1 cellular context compared by ENCODE assay signal in the genomic region with DNA sequence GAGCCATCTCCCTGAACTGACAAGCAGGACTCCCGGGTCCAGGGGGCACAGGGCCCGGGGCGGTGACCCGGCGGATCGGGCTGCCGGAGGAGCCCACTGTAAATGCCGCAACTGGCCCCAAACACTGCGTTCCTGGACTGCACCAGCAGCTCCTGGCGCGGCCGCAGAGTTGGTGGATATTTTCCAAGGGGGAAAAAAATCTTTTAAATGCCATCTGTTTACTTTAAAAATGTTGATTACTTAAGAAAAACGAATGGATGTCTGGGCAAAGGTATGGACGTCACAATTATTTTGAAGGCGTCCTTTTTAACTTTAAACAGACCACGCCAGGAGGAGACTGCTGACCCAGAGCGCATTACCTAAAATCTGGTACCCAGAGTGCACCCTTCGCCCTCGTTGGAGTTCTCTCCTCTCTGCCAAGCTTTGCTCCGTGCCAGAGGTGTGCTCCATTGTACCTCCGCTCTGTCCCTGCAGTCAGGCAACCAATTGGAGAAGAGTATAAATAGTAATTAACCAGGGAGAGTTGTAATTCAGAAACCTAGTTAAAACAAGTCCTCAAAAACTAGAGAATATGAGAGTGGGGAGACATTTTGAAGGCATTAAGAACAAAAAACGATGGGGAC.
TF ChIP-seq lines count a peak whose summit lies in the region.

No MANE protein-coding gene starts in this region.

TF ChIP-seq in neural cell, 6 proteins besides CTCF, POLR2A, EP300 and RAD21 (continued from another document):
- TF ChIP-seq, protein P1, sequence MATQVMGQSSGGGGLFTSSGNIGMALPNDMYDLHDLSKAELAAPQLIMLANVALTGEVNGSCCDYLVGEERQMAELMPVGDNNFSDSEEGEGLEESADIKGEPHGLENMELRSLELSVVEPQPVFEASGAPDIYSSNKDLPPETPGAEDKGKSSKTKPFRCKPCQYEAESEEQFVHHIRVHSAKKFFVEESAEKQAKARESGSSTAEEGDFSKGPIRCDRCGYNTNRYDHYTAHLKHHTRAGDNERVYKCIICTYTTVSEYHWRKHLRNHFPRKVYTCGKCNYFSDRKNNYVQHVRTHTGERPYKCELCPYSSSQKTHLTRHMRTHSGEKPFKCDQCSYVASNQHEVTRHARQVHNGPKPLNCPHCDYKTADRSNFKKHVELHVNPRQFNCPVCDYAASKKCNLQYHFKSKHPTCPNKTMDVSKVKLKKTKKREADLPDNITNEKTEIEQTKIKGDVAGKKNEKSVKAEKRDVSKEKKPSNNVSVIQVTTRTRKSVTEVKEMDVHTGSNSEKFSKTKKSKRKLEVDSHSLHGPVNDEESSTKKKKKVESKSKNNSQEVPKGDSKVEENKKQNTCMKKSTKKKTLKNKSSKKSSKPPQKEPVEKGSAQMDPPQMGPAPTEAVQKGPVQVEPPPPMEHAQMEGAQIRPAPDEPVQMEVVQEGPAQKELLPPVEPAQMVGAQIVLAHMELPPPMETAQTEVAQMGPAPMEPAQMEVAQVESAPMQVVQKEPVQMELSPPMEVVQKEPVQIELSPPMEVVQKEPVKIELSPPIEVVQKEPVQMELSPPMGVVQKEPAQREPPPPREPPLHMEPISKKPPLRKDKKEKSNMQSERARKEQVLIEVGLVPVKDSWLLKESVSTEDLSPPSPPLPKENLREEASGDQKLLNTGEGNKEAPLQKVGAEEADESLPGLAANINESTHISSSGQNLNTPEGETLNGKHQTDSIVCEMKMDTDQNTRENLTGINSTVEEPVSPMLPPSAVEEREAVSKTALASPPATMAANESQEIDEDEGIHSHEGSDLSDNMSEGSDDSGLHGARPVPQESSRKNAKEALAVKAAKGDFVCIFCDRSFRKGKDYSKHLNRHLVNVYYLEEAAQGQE (IDR thresholded peaks at IDR 0.05; ENCODE audit: borderline replicate concordance), result no peak
